In genomic region chr7:26813426-26813825, GRCh38 we compare ENCODE assay signal across 18 cellular contexts. TPM values are rescaled to one million over a fixed set of nuclear protein-coding genes. Genes with fewer than 3 reads are reported as not detected.
A peak's percentile ranks its signal among the peaks of the same experiment; 100 is the strongest.
DNase-seq lines count a peak whose midpoint lies in the region; ATAC-seq and TF ChIP-seq lines count a peak whose summit lies in the region.
"Had no signal": no experiment of that assay in that cellular context is flagged by ENCODE, and none has a peak within 500 bp of the region (broad histone marks: within the 10 kb centered on the region; RNA-seq: fewer than 3 reads in every experiment).

No MANE protein-coding gene starts in this region.

- no peak overlapping the region for H3K14ac ChIP-seq in IMR-90 (replicated peaks; ENCODE audit: low read depth, low read length)

- no peak overlapping the region for H3K4ac ChIP-seq in IMR-90 (ENCODE audit: low read depth, low read length)

- H3K27ac ChIP-seq in IMR-90 (ENCODE audit: insufficient read depth, low read length) (no peak overlapping the region), body of pancreas (no peak overlapping the region)
- H3K27ac ChIP-seq: right lobe of liver had no signal

- no peaks in the 10 kb centered on the region for H3K4me1 ChIP-seq in IMR-90 (ENCODE audit: control insufficient read depth, insufficient read depth, low read length)
- no peaks in the 10 kb centered on the region for H3K4me1 ChIP-seq in body of pancreas
- H3K4me1 ChIP-seq: right lobe of liver had no signal

- no peak overlapping the region for H2AK5ac ChIP-seq in IMR-90 (ENCODE audit: low read depth, low read length)

- no peaks in the 10 kb centered on the region; a peak in 1 of 4 replicates for H3K79me1 ChIP-seq in IMR-90 (ENCODE audit: low read depth in 1 of 2, low read length in 2 of 2)

- H3K27me3 ChIP-seq in IMR-90 (ENCODE audit: control insufficient read depth, insufficient read depth, low read length), result no peaks in the 10 kb centered on the region
- no peaks in the 10 kb centered on the region for H3K27me3 ChIP-seq in body of pancreas
- H3K27me3 ChIP-seq: right lobe of liver had no signal

- no peak overlapping the region for H2BK15ac ChIP-seq in IMR-90 (ENCODE audit: low read depth, low read length)

- TF ChIP-seq POLR2A in IMR-90 (IDR thresholded peaks at IDR 0.05; ENCODE audit: low read depth, low read length) (no peak), body of pancreas (IDR thresholded peaks at IDR 0.05) (no peak)

- no peak overlapping the region for H2BK20ac ChIP-seq in IMR-90 (ENCODE audit: low read depth, low read length)

- H3K36me3 Mint-ChIP-seq in nephron progenitor cell (ENCODE audit: low read depth), result peaks cover 41% of the 10 kb centered on the region
- H3K36me3 Mint-ChIP-seq in stimulated activated effector memory CD8-positive, alpha-beta T cell treated with anti-CD3 and anti-CD28 coated beads, Interleukin-12 subunit alpha, Interleukin-12 subunit beta, amount 100 ng/mL, for 72 hours, result no peaks in the 10 kb centered on the region
- peaks cover 5% of the 10 kb centered on the region for H3K36me3 Mint-ChIP-seq in activated CD8-positive, alpha-beta memory T cell treated with anti-CD3 and anti-CD28 coated beads, Interleukin-2, amount 10 ng/mL, durations not matched to agents 7 days and 5 days
- H3K36me3 Mint-ChIP-seq: natural killer cell had no signal

- in situ Hi-C loops in IMR-90 (cut with MboI; ENCODE audit: low sequenced_read_pairs), result no loop called here

- no peaks in the 10 kb centered on the region for H3K9me1 ChIP-seq in IMR-90 (ENCODE audit: insufficient read depth, low read length)

- no peak for TF ChIP-seq RAD21 in IMR-90 (IDR thresholded peaks at IDR 0.05; ENCODE audit: low read length)

- H3K9me3 Mint-ChIP-seq in nephron progenitor cell, result peaks cover 10% of the 10 kb centered on the region
- H3K9me3 Mint-ChIP-seq in stimulated activated effector memory CD8-positive, alpha-beta T cell treated with anti-CD3 and anti-CD28 coated beads, Interleukin-12 subunit alpha, Interleukin-12 subunit beta, amount 100 ng/mL, for 72 hours, result no peaks in the 10 kb centered on the region
- H3K9me3 Mint-ChIP-seq in activated CD8-positive, alpha-beta memory T cell treated with anti-CD3 and anti-CD28 coated beads, Interleukin-2, amount 10 ng/mL, durations not matched to agents 7 days and 5 days (ENCODE audit: low read depth), result no peaks in the 10 kb centered on the region
- H3K9me3 Mint-ChIP-seq: natural killer cell had no signal

- peak overlapping the region; percentile 15; the same call in 1 of the 2 replicates for H3K56ac ChIP-seq in IMR-90 (ENCODE audit: extremely low read depth, insufficient read depth, low read length)

- H2AK9ac ChIP-seq in IMR-90 (replicated peaks; ENCODE audit: low read depth, low read length, poor library complexity), result no peak overlapping the region

- H2BK5ac ChIP-seq in IMR-90 (ENCODE audit: low read depth, low read length, poor library complexity, severe bottlenecking), result no peak overlapping the region

- peak; percentile 55 for DNase-seq in AG10803 (ENCODE audit: low read depth)
- peak; percentile 80 for DNase-seq in IMR-90
- DNase-seq in fibroblast of mammary gland (ENCODE audit: low read depth), result peak; percentile 57
- peak; percentile 5 for DNase-seq in nephron progenitor cell
- no peak for DNase-seq in stimulated activated effector memory CD8-positive, alpha-beta T cell treated with anti-CD3 and anti-CD28 coated beads, Interleukin-12 subunit alpha, Interleukin-12 subunit beta, amount 100 ng/mL, for 72 hours (ENCODE audit: low spot score in 2 of 2)
- no peak for DNase-seq in body of pancreas
- no peak for DNase-seq in activated CD8-positive, alpha-beta memory T cell treated with anti-CD3 and anti-CD28 coated beads, Interleukin-2, amount 10 ng/mL, durations not matched to agents 7 days and 5 days
- DNase-seq in NCI-H128 (lab: John Stamatoyannopoulos, UW; ENCODE audit: unreplicated experiment), result no peak
- DNase-seq: activated CD4-positive, alpha-beta T cell treated with anti-CD3 and anti-CD28 coated beads for 1 hour; activated naive CD4-positive, alpha-beta T cell treated with Interleukin-2 at 50 U/mL for 16 hours; left ventricle myocardium superior; MV-4-11; natural killer cell; NK-92 treated with Interleukin-12 subunit alpha and Interleukin-12 subunit beta, amount 100 ng/mL, for 24 hours; right lobe of liver; stimulated activated CD4-positive, alpha-beta T cell treated with anti-CD3 and anti-CD28 coated beads, Interleukin-4, amount 100 ng/mL, for 1 hour; stimulated activated CD8-positive, alpha-beta memory T cell treated with anti-CD3 and anti-CD28 coated beads, Interleukin-4, amount 100 ng/mL, for 48 hours had no signal

- no peak overlapping the region for H3K4me3 ChIP-seq in AG10803 (ENCODE audit: low read length)
- no peak overlapping the region for H3K4me3 ChIP-seq in IMR-90 (ENCODE audit: insufficient read depth, low read depth, low read length)
- H3K4me3 ChIP-seq in fibroblast of mammary gland (ENCODE audit: control insufficient read depth, low read depth, low read length), result no peak overlapping the region
- no peak overlapping the region for H3K4me3 ChIP-seq in body of pancreas
- H3K4me3 ChIP-seq: right lobe of liver had no signal

- POLR2A ChIA-PET in IMR-90 (lab: Charles Lee; ENCODE audit: unreplicated experiment), result no interaction called here

- no TSS peak for BruUV-seq in IMR-90 (replicated peaks; lab: Mats Ljungman, UMichigan)

- CTCF ChIA-PET in IMR-90 (lab: Yijun Ruan, JAX), result interaction anchor here (0.6 kb wide), 1 partner anchor 11 kb away, joined by 3 read pairs; no protein-coding TSS in a partner anchor
- CTCF ChIA-PET in activated CD8-positive, alpha-beta memory T cell treated with anti-CD3 and anti-CD28 coated beads, Interleukin-2, amount 10 ng/mL, durations not matched to agents 7 days and 5 days (lab: Charles Lee), result no interaction called here

- no peak overlapping the region for H2BK120ac ChIP-seq in IMR-90 (ENCODE audit: low read depth, low read length)

- intact Hi-C loops in IMR-90 (cut with micrococcal nuclease), result no loop called here
- intact Hi-C loops in body of pancreas (cut with DNase I), result no loop called here

- TF ChIP-seq CTCF in AG10803 (conservative IDR thresholded peaks at IDR 0.05; ENCODE audit: low read length) (no peak), IMR-90 (conservative IDR thresholded peaks at IDR 0.05; ENCODE audit: low read depth, low read length) (no peak), fibroblast of mammary gland (conservative IDR thresholded peaks at IDR 0.05; ENCODE audit: control insufficient read depth, insufficient read depth, low read depth, low read length) (no peak), nephron progenitor cell (IDR thresholded peaks at IDR 0.05) (no peak), body of pancreas (IDR thresholded peaks at IDR 0.05) (no peak)

- ATAC-seq in IMR-90 (ENCODE audit: low read depth) (peak; percentile 89), body of pancreas (no peak)
- ATAC-seq in stimulated activated effector memory CD8-positive, alpha-beta T cell treated with anti-CD3 and anti-CD28 coated beads, Interleukin-12 subunit alpha, Interleukin-12 subunit beta, amount 100 ng/mL, for 72 hours, result no peak
- ATAC-seq in activated CD8-positive, alpha-beta memory T cell treated with anti-CD3 and anti-CD28 coated beads, Interleukin-2, amount 10 ng/mL, durations not matched to agents 7 days and 5 days, result no peak
- ATAC-seq: left ventricle myocardium superior, natural killer cell, Right ventricle myocardium inferior had no signal

- H3K9me3 ChIP-seq in IMR-90 (ENCODE audit: control insufficient read depth, insufficient read depth, low read length) (no peaks in the 10 kb centered on the region), body of pancreas (no peaks in the 10 kb centered on the region)
- H3K9me3 ChIP-seq: right lobe of liver had no signal

- H3K36me3 ChIP-seq in IMR-90 (ENCODE audit: control insufficient read depth, insufficient read depth, low read length) (no peaks in the 10 kb centered on the region), body of pancreas (replicated peaks in 1 of 2; ENCODE audit: insufficient read depth in 1 of 2, low read depth in 2 of 2) (no peaks in the 10 kb centered on the region)
- H3K36me3 ChIP-seq: right lobe of liver had no signal

- peaks cover 30% of the 10 kb centered on the region for H3K4me1 Mint-ChIP-seq in nephron progenitor cell
- peaks cover 8% of the 10 kb centered on the region for H3K4me1 Mint-ChIP-seq in stimulated activated effector memory CD8-positive, alpha-beta T cell treated with anti-CD3 and anti-CD28 coated beads, Interleukin-12 subunit alpha, Interleukin-12 subunit beta, amount 100 ng/mL, for 72 hours
- no peaks in the 10 kb centered on the region for H3K4me1 Mint-ChIP-seq in activated CD8-positive, alpha-beta memory T cell treated with anti-CD3 and anti-CD28 coated beads, Interleukin-2, amount 10 ng/mL, durations not matched to agents 7 days and 5 days

- dilution Hi-C loops in IMR-90 (cut with HindIII; ENCODE audit: low sequenced_read_pairs, unreplicated experiment), result no loop called here

- no peak overlapping the region for H3K4me2 ChIP-seq in IMR-90 (ENCODE audit: low read depth, low read length)

- no peak overlapping the region for H3K23ac ChIP-seq in IMR-90 (ENCODE audit: low read depth, low read length)

- H3K4me3 Mint-ChIP-seq in nephron progenitor cell, result no peak overlapping the region
- H3K4me3 Mint-ChIP-seq in stimulated activated effector memory CD8-positive, alpha-beta T cell treated with anti-CD3 and anti-CD28 coated beads, Interleukin-12 subunit alpha, Interleukin-12 subunit beta, amount 100 ng/mL, for 72 hours, result no peak overlapping the region
- no peak overlapping the region for H3K4me3 Mint-ChIP-seq in activated CD8-positive, alpha-beta memory T cell treated with anti-CD3 and anti-CD28 coated beads, Interleukin-2, amount 10 ng/mL, durations not matched to agents 7 days and 5 days
- H3K4me3 Mint-ChIP-seq: natural killer cell had no signal

- H4K8ac ChIP-seq in IMR-90 (ENCODE audit: low read depth in 2 of 2, low read length in 2 of 2), result no peak overlapping the region

- H2AFZ ChIP-seq in IMR-90 (replicated peaks; ENCODE audit: low read length, poor library complexity), result no peak overlapping the region

- H4K91ac ChIP-seq in IMR-90 (ENCODE audit: insufficient read depth, low read depth, low read length), result no peak overlapping the region

- H3K27me3 Mint-ChIP-seq in nephron progenitor cell (ENCODE audit: low read depth, poor library complexity), result no peaks in the 10 kb centered on the region
- H3K27me3 Mint-ChIP-seq in activated CD8-positive, alpha-beta memory T cell treated with anti-CD3 and anti-CD28 coated beads, Interleukin-2, amount 10 ng/mL, durations not matched to agents 7 days and 5 days, result peaks cover 3% of the 10 kb centered on the region

- no peak overlapping the region for H3K9ac ChIP-seq in IMR-90 (ENCODE audit: low read depth, low read length)

- peak overlapping the region; percentile 42 for H3K27ac Mint-ChIP-seq in nephron progenitor cell
- no peak overlapping the region for H3K27ac Mint-ChIP-seq in stimulated activated effector memory CD8-positive, alpha-beta T cell treated with anti-CD3 and anti-CD28 coated beads, Interleukin-12 subunit alpha, Interleukin-12 subunit beta, amount 100 ng/mL, for 72 hours
- no peak overlapping the region for H3K27ac Mint-ChIP-seq in activated CD8-positive, alpha-beta memory T cell treated with anti-CD3 and anti-CD28 coated beads, Interleukin-2, amount 10 ng/mL, durations not matched to agents 7 days and 5 days
- H3K27ac Mint-ChIP-seq: natural killer cell had no signal

- no peaks in the 10 kb centered on the region; the same call in 1 of the 2 replicates for H4K20me1 ChIP-seq in IMR-90 (ENCODE audit: insufficient read depth, low read length)

- no peak overlapping the region for H3K18ac ChIP-seq in IMR-90 (ENCODE audit: low read depth, low read length)

- H4K5ac ChIP-seq in IMR-90 (ENCODE audit: low read depth, low read length), result no peak overlapping the region

- 0% methylated on average over 1 of the region's 2 CpGs; no CpG with 5 or more reads in 1 of the 2 experiments for whole genome bisulfite sequencing in IMR-90 (ENCODE audit: extremely low coverage in 2 of 2, insufficient read length in 1 of 2), 2 experiments
- 59 to 67% methylated on average over 2 of the region's 2 CpGs for WGBS in body of pancreas, 2 donors

RNA-seq across cellular contexts. Expression of gene SKAP2, which starts 51.0 kb away (rescaled TPM):
- 5.7 and 11.1 TPM in 2 replicates for total RNA-seq in IMR-90 (2012; rRNA removed)
- 5.4 and 7.4 TPM in 2 replicates for polyA plus RNA-seq in IMR-90 (2012; rRNA removed)
- 1.7 and 2.4 TPM in 2 replicates for polyA plus RNA-seq in IMR-90 (2012; cell fraction: cytosol; rRNA removed)
- polyA plus RNA-seq in IMR-90 (2012; cell fraction: nucleus; rRNA removed; ENCODE audit: low replicate concordance), result 1.1 and 4.2 TPM in 2 replicates
- 10 to 100 TPM in 1 of 2 donors, 1 to 10 TPM in 1; 8.6 to 12.7 TPM for total RNA-seq in body of pancreas
- total RNA-seq in activated CD8-positive, alpha-beta memory T cell treated with anti-CD3 and anti-CD28 coated beads, Interleukin-2, amount 10 ng/mL, durations not matched to agents 7 days and 5 days, result 10 to 100 TPM; 18.6 to 21.3 TPM

Comparison
In these comparisons a context has a peak if more than half of its experiments do, and no peak if none do; other contexts are left out.
1. DNase-seq: peak in AG10803 (single experiment), IMR-90 (single experiment), fibroblast of mammary gland (single experiment) and nephron progenitor cell (single experiment); none in stimulated activated effector memory CD8-positive, alpha-beta T cell treated with anti-CD3 and anti-CD28 coated beads, Interleukin-12 subunit alpha, Interleukin-12 subunit beta, amount 100 ng/mL, for 72 hours (0 of 2), body of pancreas (0 of 4), activated CD8-positive, alpha-beta memory T cell treated with anti-CD3 and anti-CD28 coated beads, Interleukin-2, amount 10 ng/mL, durations not matched to agents 7 days and 5 days (single experiment) and NCI-H128 (single experiment).